ENCODE assay signal across 8 cellular contexts in the genomic region with DNA sequence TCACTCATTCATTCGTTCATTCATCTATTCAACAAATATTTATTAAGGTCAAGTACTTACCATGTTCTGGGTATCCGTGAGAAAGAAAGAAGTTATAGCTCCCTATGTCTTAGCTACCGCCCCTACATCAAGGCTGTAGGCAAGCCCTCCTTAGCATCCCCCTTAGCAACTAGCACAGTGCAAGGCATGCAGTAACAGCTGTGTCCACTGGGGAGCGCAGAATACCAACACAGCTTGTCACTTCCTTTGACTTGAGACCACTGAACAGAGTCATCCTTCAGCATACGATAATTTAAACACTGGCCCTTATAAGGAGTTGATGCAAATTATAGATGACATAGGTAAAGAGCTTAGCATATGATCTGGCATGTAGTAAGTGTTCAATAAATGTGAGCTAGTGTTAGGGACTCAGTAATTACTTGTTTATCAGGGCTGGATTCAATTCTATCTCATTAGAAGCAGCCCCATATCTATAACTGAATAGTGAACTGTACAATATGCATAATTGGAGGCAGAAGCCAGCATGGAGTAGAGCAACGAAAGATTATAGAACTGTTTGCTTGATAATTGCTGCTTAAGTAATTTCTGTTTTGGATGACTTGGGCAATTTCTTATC. TPM values are rescaled to one million over a fixed set of nuclear protein-coding genes. Genes with fewer than 3 reads are reported as not detected.
DNase-seq lines count a peak whose midpoint lies in the region; ATAC-seq and TF ChIP-seq lines count a peak whose summit lies in the region.

No MANE protein-coding gene starts in this region.

- no peak overlapping the region for H2BK15ac ChIP-seq in IMR-90 (ENCODE audit: low read depth, low read length)

- BruUV-seq in IMR-90 (replicated peaks; lab: Mats Ljungman, UMichigan), result no TSS peak

- H2BK120ac ChIP-seq in IMR-90 (ENCODE audit: low read depth, low read length), result no peak overlapping the region

- H3K56ac ChIP-seq in IMR-90 (ENCODE audit: extremely low read depth, insufficient read depth, low read length), result no peak overlapping the region

- H2AK9ac ChIP-seq in IMR-90 (replicated peaks; ENCODE audit: low read depth, low read length, poor library complexity), result no peak overlapping the region

- dilution Hi-C loops in IMR-90 (cut with HindIII; ENCODE audit: low sequenced_read_pairs, unreplicated experiment), result no loop called here

- no peak overlapping the region for H2AFZ ChIP-seq in IMR-90 (replicated peaks; ENCODE audit: low read length, poor library complexity)

- intact Hi-C loops in IMR-90 (cut with micrococcal nuclease), result loop anchor here (1.0 to 2.0 kb wide), 2 partner anchors 100 to 147 kb away; no protein-coding TSS in a partner anchor

- no peaks in the 10 kb centered on the region for H4K20me1 ChIP-seq in IMR-90 (ENCODE audit: insufficient read depth, low read length)

- no peak overlapping the region for H4K91ac ChIP-seq in IMR-90 (ENCODE audit: insufficient read depth, low read depth, low read length)

- H3K23ac ChIP-seq in IMR-90 (ENCODE audit: low read depth, low read length), result no peak overlapping the region

- POLR2A ChIA-PET in IMR-90 (lab: Charles Lee; ENCODE audit: unreplicated experiment), result no interaction called here

- TF ChIP-seq RAD21 in IMR-90 (IDR thresholded peaks at IDR 0.05; ENCODE audit: low read length), result peak; percentile 62

- no peak overlapping the region for H3K9ac ChIP-seq in IMR-90 (ENCODE audit: low read depth, low read length)

- H2AK5ac ChIP-seq in IMR-90 (ENCODE audit: low read depth, low read length), result no peak overlapping the region

- TF ChIP-seq POLR2A in IMR-90 (IDR thresholded peaks at IDR 0.05; ENCODE audit: low read depth, low read length), result no peak

- no CpG with 5 or more reads among the region's 6 CpGs for WGBS in IMR-90 (ENCODE audit: extremely low coverage in 2 of 2, insufficient read length in 1 of 2), 2 experiments

- TF ChIP-seq CTCF in IMR-90 (conservative IDR thresholded peaks at IDR 0.05; ENCODE audit: low read depth, low read length) (peak; percentile 61), kidney epithelial cell (IDR thresholded peaks at IDR 0.05; ENCODE audit: insufficient read depth, low read length, poor library complexity, severe bottlenecking) (peak; percentile 73)

- H3K27ac ChIP-seq in IMR-90 (ENCODE audit: insufficient read depth, low read length), result no peak overlapping the region

- H2BK20ac ChIP-seq in IMR-90 (ENCODE audit: low read depth, low read length), result no peak overlapping the region

- H3K9me3 ChIP-seq in IMR-90 (ENCODE audit: control insufficient read depth, insufficient read depth, low read length), result no peaks in the 10 kb centered on the region

- no peaks in the 10 kb centered on the region for H3K9me1 ChIP-seq in IMR-90 (ENCODE audit: insufficient read depth, low read length)

- no peaks in the 10 kb centered on the region for H3K79me1 ChIP-seq in IMR-90 (ENCODE audit: low read depth in 1 of 2, low read length in 2 of 2)

- H3K14ac ChIP-seq in IMR-90 (replicated peaks; ENCODE audit: low read depth, low read length), result no peak overlapping the region

- in situ Hi-C loops in IMR-90 (cut with MboI; ENCODE audit: low sequenced_read_pairs), result no loop called here

- no peak overlapping the region for H2BK5ac ChIP-seq in IMR-90 (ENCODE audit: low read depth, low read length, poor library complexity, severe bottlenecking)

- CTCF ChIA-PET in IMR-90 (lab: Yijun Ruan, JAX), result interaction anchor here (0.6 to 1.3 kb wide), 5 partner anchors 14 to 611 kb away, joined by 3 to 4 read pairs (median 4); no protein-coding TSS in a partner anchor

- H3K4ac ChIP-seq in IMR-90 (ENCODE audit: low read depth, low read length), result no peak overlapping the region

- H3K4me2 ChIP-seq in IMR-90 (ENCODE audit: low read depth, low read length), result no peak overlapping the region

- H4K5ac ChIP-seq in IMR-90 (ENCODE audit: low read depth, low read length), result no peak overlapping the region

- DNase-seq in DMS53 (lab: John Stamatoyannopoulos, UW) (peak; percentile 62), IMR-90 (peak; percentile 42), T-helper 9 cell (peak; percentile 30), brain pericyte (ENCODE audit: low read depth, low spot score) (peak; percentile 1), kidney epithelial cell (ENCODE audit: low read depth) (no peak)
- DNase-seq in stimulated activated CD4-positive, alpha-beta T cell treated with anti-CD3 and anti-CD28 coated beads, TNF-alpha, amount 100 ng/mL, for 24 hours (ENCODE audit: low read depth in 3 of 3), result peak; percentile 8 to 42 (median 11)

- H3K4me3 ChIP-seq in IMR-90 (ENCODE audit: insufficient read depth, low read depth, low read length) (no peak overlapping the region), kidney epithelial cell (ENCODE audit: low read depth, low read length) (no peak overlapping the region)

- no peaks in the 10 kb centered on the region for H3K36me3 ChIP-seq in IMR-90 (ENCODE audit: control insufficient read depth, insufficient read depth, low read length)
- no peaks in the 10 kb centered on the region for H3K36me3 ChIP-seq in kidney epithelial cell (ENCODE audit: control insufficient read depth, insufficient read depth, low read length)

- ATAC-seq in GM19463 (IDR thresholded peaks at IDR 0.05; ENCODE audit: unreplicated experiment) (peak; percentile 99), IMR-90 (ENCODE audit: low read depth) (peak; percentile 95), GM21825 (IDR thresholded peaks at IDR 0.05; ENCODE audit: unreplicated experiment) (no peak)

- H3K4me1 ChIP-seq in IMR-90 (ENCODE audit: control insufficient read depth, insufficient read depth, low read length), result no peaks in the 10 kb centered on the region

- H3K18ac ChIP-seq in IMR-90 (ENCODE audit: low read depth, low read length), result no peak overlapping the region

- H3K27me3 ChIP-seq in IMR-90 (ENCODE audit: control insufficient read depth, insufficient read depth, low read length) (peaks cover 10% of the 10 kb centered on the region), kidney epithelial cell (ENCODE audit: control insufficient read depth, insufficient read depth, low read length) (peaks cover 3% of the 10 kb centered on the region)

- H4K8ac ChIP-seq in IMR-90 (ENCODE audit: low read depth in 2 of 2, low read length in 2 of 2), result no peak overlapping the region

TF ChIP-seq in IMR-90, 13 proteins besides CTCF, POLR2A, EP300 and RAD21:
- no peak for TF ChIP-seq MXI1 (IDR thresholded peaks at IDR 0.05; ENCODE audit: borderline replicate concordance, low read depth, low read length)
- TF ChIP-seq SMC3 (IDR thresholded peaks at IDR 0.05; ENCODE audit: low read depth, low read length), result peak; percentile 43
TF ChIP-seq in IMR-90: peak in this region for 1.

RNA-seq across cellular contexts. Expression of a gene that starts 8.7 kb away (rescaled TPM):
- total RNA-seq in IMR-90 (2012; rRNA removed), result not detected in 2 replicates
- not detected in 2 replicates for polyA plus RNA-seq in IMR-90 (2012; rRNA removed)
- polyA plus RNA-seq in IMR-90 (2012; cell fraction: cytosol; rRNA removed), result not detected in 2 replicates
- polyA plus RNA-seq in IMR-90 (2012; cell fraction: nucleus; rRNA removed; ENCODE audit: low replicate concordance), result not detected in 2 replicates
- total RNA-seq in kidney epithelial cell, result not detected in 2 replicates

RNA-seq across cellular contexts. Expression of a gene that starts 46.1 kb away (rescaled TPM):
- not detected in 2 replicates for total RNA-seq in IMR-90 (2012; rRNA removed)
- polyA plus RNA-seq in IMR-90 (2012; rRNA removed), result not detected in 2 replicates
- not detected in 2 replicates for polyA plus RNA-seq in IMR-90 (2012; cell fraction: cytosol; rRNA removed)
- not detected in 2 replicates for polyA plus RNA-seq in IMR-90 (2012; cell fraction: nucleus; rRNA removed; ENCODE audit: low replicate concordance)
- total RNA-seq in kidney epithelial cell, result not detected in 2 replicates
